Comparison of ENCODE assay signal across 15 cellular contexts in genomic region chr10:15588635-15589081, GRCh38.
DNase-seq lines count a peak whose midpoint lies in the region; ATAC-seq and TF ChIP-seq lines count a peak whose summit lies in the region.
"Had no signal": no experiment of that assay in that cellular context is flagged by ENCODE, and none has a peak within 500 bp of the region (broad histone marks: within the 10 kb centered on the region; RNA-seq: fewer than 3 reads in every experiment).

No MANE protein-coding gene starts in this region.

- no peaks in the 10 kb centered on the region for H3K9me2 ChIP-seq in GM23248 (ENCODE audit: insufficient read depth)

- H3K27ac Mint-ChIP-seq in endothelial cell (ENCODE audit: unreplicated experiment) (peak overlapping the region; percentile 92), nephron (peak overlapping the region in 2 of 3 experiments; percentile 13 to 20)
- H3K27ac Mint-ChIP-seq: IgD-negative memory B cell had no signal

- no peaks in the 10 kb centered on the region for H3K36me3 Mint-ChIP-seq in endothelial cell (ENCODE audit: low read depth, unreplicated experiment)
- H3K36me3 Mint-ChIP-seq in nephron (ENCODE audit: low read depth) = peaks cover 21% of the 10 kb centered on the region
- H3K36me3 Mint-ChIP-seq: IgD-negative memory B cell had no signal

- DNase-seq in GM23248 = peak; percentile 9
- peak; percentile 5 for DNase-seq in endothelial cell (ENCODE audit: low spot score)
- peak; percentile 40 for DNase-seq in left kidney (ENCODE audit: low read depth, low spot score)
- DNase-seq in HK-2 (ENCODE audit: unreplicated experiment) = no peak
- no peak for DNase-seq in cerebellar nuclear complex (lab: John Stamatoyannopoulos, UW)
- no peak for DNase-seq in T-helper 1 cell
- DNase-seq: COR-L47, H7, NCI-H1417 treated with DMSO at 0.1 percent for 48 hours, NCI-H2029, NCI-H510A treated with DMSO at 0.1 percent for 48 hours had no signal

- 24% methylated on average over 6 of the region's 6 CpGs for WGBS in GM23248 (ENCODE audit: low coverage in 1 of 2, low lambda C conversion rate in 2 of 2, missing lambda C conversion rate in 2 of 2), 2 experiments

- H3K79me2 ChIP-seq in GM23248 (ENCODE audit: insufficient read depth) = no peaks in the 10 kb centered on the region

- H3K27me3 ChIP-seq in GM23248 (replicated peaks; ENCODE audit: insufficient read depth) = no peaks in the 10 kb centered on the region

- no peak overlapping the region for H3K9ac ChIP-seq in GM23248

- H3K4me1 Mint-ChIP-seq in endothelial cell (ENCODE audit: unreplicated experiment) (peaks cover 15% of the 10 kb centered on the region), nephron (peaks cover 5% of the 10 kb centered on the region)
- H3K4me1 Mint-ChIP-seq: IgD-negative memory B cell had no signal

- ATAC-seq in GM18520 (IDR thresholded peaks at IDR 0.05; ENCODE audit: unreplicated experiment) = no peak
- ATAC-seq: Panc1 had no signal

- TF ChIP-seq CTCF in endothelial cell (IDR thresholded peaks at IDR 0.05; ENCODE audit: unreplicated experiment) (no peak), nephron (IDR thresholded peaks at IDR 0.05; ENCODE audit: unreplicated experiment in 3 of 3) (no peak)

- H3F3A ChIP-seq in GM23248 (ENCODE audit: insufficient read depth) = no peaks in the 10 kb centered on the region

- in situ Hi-C loops in GM23248 (cut with MboI) = loop anchor here (10.0 kb wide), 1 partner anchor 126 kb away; the partner anchor contains the start of gene ITGA8

- H3K4me3 Mint-ChIP-seq in endothelial cell (ENCODE audit: unreplicated experiment) = no peak overlapping the region
- H3K4me3 Mint-ChIP-seq in nephron = no peak overlapping the region
- H3K4me3 Mint-ChIP-seq: IgD-negative memory B cell had no signal

- H3K36me3 ChIP-seq in GM23248 (ENCODE audit: low read depth) = no peaks in the 10 kb centered on the region

- H3K4me3 ChIP-seq in GM23248 = no peak overlapping the region

- no peak overlapping the region for H3K4me2 ChIP-seq in GM23248 (ENCODE audit: unreplicated experiment)

- H3K27me3 Mint-ChIP-seq in endothelial cell (ENCODE audit: unreplicated experiment) (peaks cover 4% of the 10 kb centered on the region), nephron (ENCODE audit: low read depth) (peaks cover 4% of the 10 kb centered on the region)
- H3K27me3 Mint-ChIP-seq: IgD-negative memory B cell had no signal

- peaks cover 8% of the 10 kb centered on the region; the same call in 1 of the 2 replicates for H3K4me1 ChIP-seq in GM23248 (ENCODE audit: insufficient read depth)

- peak overlapping the region; percentile 57 for H2AFZ ChIP-seq in GM23248

- H4K20me1 ChIP-seq in GM23248 (ENCODE audit: insufficient read depth) = no peaks in the 10 kb centered on the region

- no peak overlapping the region for H3K27ac ChIP-seq in GM23248

- H3K9me3 Mint-ChIP-seq in endothelial cell (ENCODE audit: unreplicated experiment) (no peaks in the 10 kb centered on the region), nephron (no peaks in the 10 kb centered on the region)

- no peaks in the 10 kb centered on the region for H3K9me3 ChIP-seq in GM23248 (ENCODE audit: low read depth)

Comparison
In these comparisons a context has a peak if more than half of its experiments do, and no peak if none do; other contexts are left out.
1. DNase-seq: peak in GM23248 (single experiment), endothelial cell (single experiment) and left kidney (single experiment); none in HK-2 (single experiment), cerebellar nuclear complex (0 of 2) and T-helper 1 cell (0 of 5).